In the genomic region with DNA sequence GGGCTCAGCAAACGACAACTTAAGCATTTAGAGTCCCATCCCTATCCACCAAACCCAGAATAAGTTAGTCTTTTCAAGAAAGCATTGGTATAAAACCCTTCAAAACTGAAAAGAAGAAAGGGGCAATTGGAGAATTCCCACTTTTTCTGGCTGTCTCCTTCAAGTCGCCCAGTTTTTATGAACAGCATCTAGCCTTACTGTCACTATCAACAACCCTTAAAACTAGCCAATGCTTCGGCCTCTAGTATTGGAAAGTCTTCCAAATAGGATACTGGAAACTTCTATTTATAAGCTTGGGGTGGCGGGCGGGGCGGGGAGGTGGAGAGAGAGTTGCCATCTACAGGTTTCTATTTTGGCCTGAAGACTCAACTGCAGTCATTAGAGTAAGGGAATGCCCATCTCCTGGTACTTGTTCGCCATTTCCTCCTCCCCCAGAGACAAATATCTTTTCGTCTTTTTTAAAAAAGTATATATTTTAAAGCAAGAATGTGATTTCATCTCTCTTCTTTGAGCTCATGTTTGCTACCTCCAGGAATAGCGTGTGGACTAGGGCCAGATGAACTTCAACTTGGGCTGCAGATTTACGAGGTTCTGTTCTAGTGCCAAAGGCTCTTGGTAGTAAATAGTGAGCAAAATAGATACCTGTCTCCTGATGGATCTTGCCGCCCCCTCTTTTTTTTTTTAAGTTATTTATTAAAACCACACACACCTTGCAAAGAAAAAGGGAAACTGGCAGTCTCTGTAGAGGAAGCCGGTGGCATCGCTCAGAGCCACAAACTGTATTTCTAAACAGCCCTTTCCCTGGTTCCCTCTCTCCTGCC, we compare ENCODE assay signal across 1 cellular context.
TF ChIP-seq lines count a peak whose summit lies in the region.

No MANE protein-coding gene starts in this region.

TF ChIP-seq in IMR-90, 13 proteins besides CTCF, POLR2A, EP300 and RAD21:
- TF ChIP-seq, protein P1, sequence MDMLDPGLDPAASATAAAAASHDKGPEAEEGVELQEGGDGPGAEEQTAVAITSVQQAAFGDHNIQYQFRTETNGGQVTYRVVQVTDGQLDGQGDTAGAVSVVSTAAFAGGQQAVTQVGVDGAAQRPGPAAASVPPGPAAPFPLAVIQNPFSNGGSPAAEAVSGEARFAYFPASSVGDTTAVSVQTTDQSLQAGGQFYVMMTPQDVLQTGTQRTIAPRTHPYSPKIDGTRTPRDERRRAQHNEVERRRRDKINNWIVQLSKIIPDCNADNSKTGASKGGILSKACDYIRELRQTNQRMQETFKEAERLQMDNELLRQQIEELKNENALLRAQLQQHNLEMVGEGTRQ (IDR thresholded peaks at IDR 0.05; ENCODE audit: low read depth, low read length): no peak
- TF ChIP-seq BHLHE40 (IDR thresholded peaks at IDR 0.05; ENCODE audit: low read depth, low read length) (no peak), CHD1 (IDR thresholded peaks at IDR 0.05; ENCODE audit: low read depth, low read length) (no peak), FOS (IDR thresholded peaks at IDR 0.05; ENCODE audit: low read depth, low read length) (no peak), MAFK (IDR thresholded peaks at IDR 0.05; ENCODE audit: low read depth, low read length) (no peak), CEBPB (IDR thresholded peaks at IDR 0.05; ENCODE audit: low read depth, low read length) (no peak), RFX5 (IDR thresholded peaks at IDR 0.05; ENCODE audit: low read depth, low read length) (no peak), RCOR1 (IDR thresholded peaks at IDR 0.05; ENCODE audit: insufficient replicate concordance, low read length) (no peak), MXI1 (IDR thresholded peaks at IDR 0.05; ENCODE audit: borderline replicate concordance, low read depth, low read length) (no peak), SMC3 (IDR thresholded peaks at IDR 0.05; ENCODE audit: low read depth, low read length) (no peak), MAZ (IDR thresholded peaks at IDR 0.05; ENCODE audit: borderline replicate concordance, low read depth, low read length) (no peak)
- TF ChIP-seq, protein P2, sequence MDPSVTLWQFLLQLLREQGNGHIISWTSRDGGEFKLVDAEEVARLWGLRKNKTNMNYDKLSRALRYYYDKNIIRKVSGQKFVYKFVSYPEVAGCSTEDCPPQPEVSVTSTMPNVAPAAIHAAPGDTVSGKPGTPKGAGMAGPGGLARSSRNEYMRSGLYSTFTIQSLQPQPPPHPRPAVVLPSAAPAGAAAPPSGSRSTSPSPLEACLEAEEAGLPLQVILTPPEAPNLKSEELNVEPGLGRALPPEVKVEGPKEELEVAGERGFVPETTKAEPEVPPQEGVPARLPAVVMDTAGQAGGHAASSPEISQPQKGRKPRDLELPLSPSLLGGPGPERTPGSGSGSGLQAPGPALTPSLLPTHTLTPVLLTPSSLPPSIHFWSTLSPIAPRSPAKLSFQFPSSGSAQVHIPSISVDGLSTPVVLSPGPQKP (IDR thresholded peaks at IDR 0.05; ENCODE audit: borderline replicate concordance, low read depth, low read length): no peak
TF ChIP-seq in IMR-90: peak in this region for 0.
